ENCODE assay signal across 32 cellular contexts in genomic region chr17:65568918-65569317, GRCh38.
"Had no signal": no experiment of that assay in that cellular context is flagged by ENCODE, and none has a peak within 500 bp of the region (broad histone marks: within the 10 kb centered on the region; RNA-seq: fewer than 3 reads in every experiment).

No MANE protein-coding gene starts in this region.

- H3K9me3 Mint-ChIP-seq: central memory CD8-positive, alpha-beta T cell; dendritic cell treated with granulocyte-macrophage colony-stimulating factor and Interleukin-4, amounts not matched to agents 40 ng/mL and 50 ng/mL, for 4 days; nephron had no signal

- H3K9me3 ChIP-seq: esophagus squamous epithelium, left lung, pancreas, psoas muscle, suprapubic skin, tibial artery, upper lobe of right lung had no signal

- H3K4me1 ChIP-seq: left lung had no signal

- H3K4me1 Mint-ChIP-seq: central memory CD8-positive, alpha-beta T cell had no signal

- H3K36me3 Mint-ChIP-seq: activated naive CD8-positive, alpha-beta T cell had no signal

- H3K4me2 ChIP-seq: smooth muscle cell had no signal

- ATAC-seq: left lung, pancreas, psoas muscle, upper lobe of right lung had no signal

- FAIRE-seq: bronchial epithelial cell, endometrium, islet of Langerhans, pancreas, TTC549 had no signal

- H3K27me3 ChIP-seq: esophagus squamous epithelium, left lung, pancreas, suprapubic skin, tibial artery, upper lobe of right lung had no signal

- H3K4me3 ChIP-seq: esophagus squamous epithelium, left lung, lung, pancreas, psoas muscle, smooth muscle cell, suprapubic skin, tibial artery, upper lobe of right lung had no signal

- DNase-seq: activated CD4-positive, alpha-beta T cell treated with anti-CD3 and anti-CD28 coated beads for 4 hours; activated CD4-positive, alpha-beta T cell treated with anti-CD3 and anti-CD28 coated beads, Interleukin-2, amount 50 U/mL, for 4 hours; activated effector memory CD4-positive, alpha-beta T cell treated with Interleukin-2 at 50 U/mL for 16 hours; activated naive CD4-positive, alpha-beta T cell treated with Interleukin-2 at 50 U/mL for 16 hours; activated T-cell treated with anti-CD3 and anti-CD28 coated beads for 4 hours; anterior cingulate cortex; esophagus squamous epithelium; foreskin melanocyte; nucleus accumbens; psoas muscle; stimulated activated CD4-positive, alpha-beta T cell treated with anti-CD3 and anti-CD28 coated beads, Interleukin-1b, Interleukin-23, amount 100 ng/mL, for 48 hours; stimulated activated CD4-positive, alpha-beta T cell treated with anti-CD3 and anti-CD28 coated beads, Interleukin-4, amount 100 ng/mL, for 4 hours; stimulated activated CD8-positive, alpha-beta memory T cell treated with anti-CD3 and anti-CD28 coated beads, Interleukin-4, amount 100 ng/mL, for 48 hours; stimulated activated naive CD4-positive, alpha-beta T cell; T-helper 9 cell; tibial artery; upper lobe of right lung had no signal

- H3K27ac ChIP-seq: epithelial cell of prostate, esophagus squamous epithelium, left lung, pancreas, psoas muscle, suprapubic skin, tibial artery, upper lobe of right lung, VCaP had no signal

- H3K36me3 ChIP-seq: esophagus squamous epithelium, left lung, pancreas, suprapubic skin, tibial artery, upper lobe of right lung had no signal

- H3K4me3 Mint-ChIP-seq: activated naive CD8-positive, alpha-beta T cell; central memory CD8-positive, alpha-beta T cell; dendritic cell treated with granulocyte-macrophage colony-stimulating factor and Interleukin-4, amounts not matched to agents 40 ng/mL and 50 ng/mL, for 4 days; nephron had no signal

- H3K27me3 Mint-ChIP-seq: activated naive CD8-positive, alpha-beta T cell had no signal

- H3K27ac Mint-ChIP-seq: activated naive CD8-positive, alpha-beta T cell; dendritic cell treated with granulocyte-macrophage colony-stimulating factor and Interleukin-4, amounts not matched to agents 40 ng/mL and 50 ng/mL, for 4 days; nephron had no signal
